17 cellular contexts compared by ENCODE assay signal in the genomic region with DNA sequence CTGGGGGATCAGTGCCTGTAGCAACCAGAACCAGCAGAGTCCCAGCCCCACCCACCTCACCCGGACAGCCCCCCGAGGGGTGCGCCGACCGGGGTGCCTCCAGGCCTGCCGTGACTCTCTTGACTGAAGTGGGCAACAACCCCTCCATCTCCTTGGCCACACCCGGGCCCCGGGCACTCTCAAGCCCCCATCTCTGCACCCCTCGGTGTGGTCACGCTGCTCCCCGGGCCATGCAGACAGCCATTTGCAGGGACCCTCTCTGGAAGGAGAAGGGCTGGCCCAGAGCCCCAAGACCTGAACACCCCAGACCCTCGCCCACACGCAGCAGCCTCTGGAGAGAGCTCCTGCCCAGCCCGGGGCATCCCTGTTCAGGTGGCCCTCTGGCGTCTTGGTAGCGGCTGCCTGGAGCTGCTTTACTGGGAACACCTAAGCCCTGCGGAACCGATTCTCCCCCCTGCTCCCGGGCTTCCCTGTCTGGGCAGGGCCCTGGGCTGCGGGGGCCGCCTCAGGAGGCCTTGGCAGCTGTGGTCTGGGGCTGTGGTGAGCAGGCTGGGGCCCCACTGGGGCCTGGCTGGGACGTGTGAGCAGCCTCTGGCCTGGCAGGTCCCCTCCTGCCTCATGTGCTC.
DNase-seq lines count a peak whose midpoint lies in the region; ATAC-seq and TF ChIP-seq lines count a peak whose summit lies in the region.
"Had no signal": no experiment of that assay in that cellular context is flagged by ENCODE, and none has a peak within 500 bp of the region (broad histone marks: within the 10 kb centered on the region; RNA-seq: fewer than 3 reads in every experiment).

No MANE protein-coding gene starts in this region.

- ATAC-seq in RWPE2 (ENCODE audit: low read depth): no peak
- no peak for ATAC-seq in T-cell (replicated peaks in 1 of 4)

- H3K79me2 ChIP-seq in smooth muscle cell (ENCODE audit: low read depth): no peaks in the 10 kb centered on the region

- H2AFZ ChIP-seq in smooth muscle cell (ENCODE audit: low read depth): no peak overlapping the region
- H2AFZ ChIP-seq: GM23338 had no signal

- intact Hi-C loops in left ventricle myocardium inferior (cut with micrococcal nuclease): no loop called here

- DNase-seq in CMK (ENCODE audit: low read depth): peak; percentile 8
- peak; percentile 56 for DNase-seq in RWPE2 (ENCODE audit: low spot score)
- DNase-seq in left ventricle myocardium inferior: peak; percentile 6
- no peak for DNase-seq in smooth muscle cell (lab: John Stamatoyannopoulos, UW; ENCODE audit: unreplicated experiment)
- DNase-seq in NCI-H1930 (lab: John Stamatoyannopoulos, UW): no peak
- no peak for DNase-seq in OCI-M2 (lab: John Stamatoyannopoulos, UW; ENCODE audit: unreplicated experiment)
- no peak for DNase-seq in T-cell
- DNase-seq: CD4-positive, alpha-beta T cell; DMS79 treated with DMSO at 0.1 percent for 48 hours; GF-D8; KBM-7; NCI-H1092; NCI-H2107; NCI-H345; Peyer's patch had no signal

- H3K4me2 ChIP-seq in smooth muscle cell: peak overlapping the region; percentile 44
- H3K4me2 ChIP-seq: GM23338 had no signal

- peaks cover 8 to 29% of the 10 kb centered on the region in 2 donors for H3K27me3 Mint-ChIP-seq in T-cell

- H3K4me3 ChIP-seq in RWPE2 (ENCODE audit: severe bottlenecking): no peak overlapping the region
- no peak overlapping the region for H3K4me3 ChIP-seq in left ventricle myocardium inferior
- H3K4me3 ChIP-seq in smooth muscle cell: no peak overlapping the region
- H3K4me3 ChIP-seq: GM23338, Peyer's patch had no signal

- H3K4me3 Mint-ChIP-seq in T-cell: no peak overlapping the region
- H3K4me3 Mint-ChIP-seq: CD4-positive, alpha-beta T cell; GM23338 had no signal

- TF ChIP-seq CTCF in RWPE2 (IDR thresholded peaks at IDR 0.05; ENCODE audit: poor library complexity, severe bottlenecking) (no peak), left ventricle myocardium inferior (IDR thresholded peaks at IDR 0.05; ENCODE audit: borderline replicate concordance) (no peak), smooth muscle cell (IDR thresholded peaks at IDR 0.05; ENCODE audit: borderline replicate concordance, insufficient read depth, poor library complexity, severe bottlenecking) (no peak)

- H3K27me3 ChIP-seq in RWPE2 (ENCODE audit: insufficient read depth, poor library complexity, severe bottlenecking) (no peaks in the 10 kb centered on the region), left ventricle myocardium inferior (ENCODE audit: low read depth) (peaks cover 69% of the 10 kb centered on the region), smooth muscle cell (ENCODE audit: low read depth) (no peaks in the 10 kb centered on the region)
- H3K27me3 ChIP-seq: Peyer's patch had no signal

- H3K36me3 ChIP-seq in RWPE2 (ENCODE audit: low read depth): no peaks in the 10 kb centered on the region
- H3K36me3 ChIP-seq in left ventricle myocardium inferior: no peaks in the 10 kb centered on the region
- no peaks in the 10 kb centered on the region for H3K36me3 ChIP-seq in smooth muscle cell (ENCODE audit: low read depth)
- H3K36me3 ChIP-seq: Peyer's patch had no signal

- H4K20me1 ChIP-seq in smooth muscle cell (ENCODE audit: low read depth): no peaks in the 10 kb centered on the region

- no peak overlapping the region for H3K27ac Mint-ChIP-seq in T-cell
- H3K27ac Mint-ChIP-seq: CD4-positive, alpha-beta T cell; GM23338 had no signal

- H3K4me1 ChIP-seq in RWPE2 (ENCODE audit: insufficient read depth, poor library complexity, severe bottlenecking) (peaks cover 22% of the 10 kb centered on the region), left ventricle myocardium inferior (no peaks in the 10 kb centered on the region), smooth muscle cell (ENCODE audit: low read depth) (no peaks in the 10 kb centered on the region)
- H3K4me1 ChIP-seq: Peyer's patch had no signal

- no peaks in the 10 kb centered on the region for H3K9me3 Mint-ChIP-seq in T-cell
- H3K9me3 Mint-ChIP-seq: CD4-positive, alpha-beta T cell; GM23338 had no signal

- H3K27ac ChIP-seq in RWPE2 (ENCODE audit: poor library complexity, severe bottlenecking) (no peak overlapping the region), left ventricle myocardium inferior (replicated peaks) (no peak overlapping the region), smooth muscle cell (ENCODE audit: low read depth) (no peak overlapping the region)
- H3K27ac ChIP-seq: HL-60, Peyer's patch had no signal

- 77% methylated on average over 14 of the region's 22 CpGs for WGBS in smooth muscle cell (ENCODE audit: low lambda C conversion rate)

- no peaks in the 10 kb centered on the region for H3F3A ChIP-seq in smooth muscle cell (ENCODE audit: low read depth)

- H3K36me3 Mint-ChIP-seq in T-cell: no peaks in the 10 kb centered on the region

- no peak overlapping the region for H3K9ac ChIP-seq in smooth muscle cell (ENCODE audit: low read depth)

- no peaks in the 10 kb centered on the region for H3K9me3 ChIP-seq in RWPE2 (ENCODE audit: severe bottlenecking)
- H3K9me3 ChIP-seq in left ventricle myocardium inferior (replicated peaks): no peaks in the 10 kb centered on the region
- H3K9me3 ChIP-seq in smooth muscle cell (replicated peaks; ENCODE audit: low read depth): no peaks in the 10 kb centered on the region
- H3K9me3 ChIP-seq: Peyer's patch had no signal

- POLR2A ChIA-PET in T-cell (lab: Charles Lee): no interaction called here

- CTCF ChIA-PET in T-cell (lab: Charles Lee): interaction anchor here in 1 of 2 donors (0.6 kb wide), 1 partner anchor 28 kb away, joined by 3 read pairs; no protein-coding TSS in a partner anchor

- H3K4me1 Mint-ChIP-seq in T-cell: no peaks in the 10 kb centered on the region

Comparison
In these comparisons a context has a peak if more than half of its experiments do, and no peak if none do; other contexts are left out.
1. DNase-seq: peak in CMK (single experiment), RWPE2 (single experiment) and left ventricle myocardium inferior (single experiment); none in smooth muscle cell (single experiment), NCI-H1930 (0 of 2), OCI-M2 (single experiment) and T-cell (0 of 34).